13 cellular contexts compared by ENCODE assay signal in genomic region chr4:40003986-40004385, GRCh38. TPM values are rescaled to one million over a fixed set of nuclear protein-coding genes. Genes with fewer than 3 reads are reported as not detected.
DNase-seq lines count a peak whose midpoint lies in the region; TF ChIP-seq lines count a peak whose summit lies in the region.
"Had no signal": no experiment of that assay in that cellular context is flagged by ENCODE, and none has a peak within 500 bp of the region (broad histone marks: within the 10 kb centered on the region; RNA-seq: fewer than 3 reads in every experiment).

No MANE protein-coding gene starts in this region.

- H3K36me3 ChIP-seq in brain microvascular endothelial cell (replicated peaks), result no peaks in the 10 kb centered on the region
- no peaks in the 10 kb centered on the region for H3K36me3 ChIP-seq in ovary
- H3K36me3 ChIP-seq: spleen had no signal

- in situ Hi-C loops in brain microvascular endothelial cell (cut with HindIII; ENCODE audit: low pct_ligation_motif_present, low sequenced_read_pairs) (no loop called here), GM13977 (cut with MboI; ENCODE audit: low pct_unique_long_range_greater_than_20kb, low sequenced_read_pairs, unreplicated experiment) (no loop called here)

- intact Hi-C loops in ovary (cut with DNase I), result no loop called here

- H3K27ac ChIP-seq in brain microvascular endothelial cell (no peak overlapping the region), ovary (no peak overlapping the region), coronary artery (no peak overlapping the region)
- H3K27ac ChIP-seq: body of pancreas, foreskin keratinocyte, spleen had no signal

- H3K4me3 ChIP-seq in brain microvascular endothelial cell (ENCODE audit: low read depth, low read length) (no peak overlapping the region), ovary (no peak overlapping the region), coronary artery (no peak overlapping the region)
- H3K4me3 ChIP-seq: body of pancreas, spleen had no signal

- WGBS in ovary, 3 donors, result 40 to 58% (median 52%) methylated on average over 1 of the region's 1 CpG

- H3K9me3 ChIP-seq in ovary, result no peaks in the 10 kb centered on the region
- H3K9me3 ChIP-seq: body of pancreas, spleen had no signal

- DNase-seq in GM10266 (ENCODE audit: extremely low spot score) (peak; percentile 13), MV-4-11 (lab: John Stamatoyannopoulos, UW) (peak; percentile 96), brain microvascular endothelial cell (peak; percentile 34), non-pigmented ciliary epithelial cell (ENCODE audit: low read depth) (peak; percentile 15), ovary (no peak), coronary artery (ENCODE audit: low spot score) (no peak), GM13977 (ENCODE audit: low spot score) (no peak), dermis blood vessel endothelial cell (no peak)
- DNase-seq: stimulated activated naive CD8-positive, alpha-beta T cell treated with anti-CD3 and anti-CD28 coated beads, Interleukin-15, Interleukin-2, amounts not matched to agents 100 U/mL and 50 U/mL, for 24 hours; T-helper 1 cell had no signal

- TF ChIP-seq CTCF in GM10266 (IDR thresholded peaks at IDR 0.05; ENCODE audit: control insufficient read depth, insufficient read depth, low read depth, missing control alignments) (no peak), brain microvascular endothelial cell (IDR thresholded peaks at IDR 0.05; ENCODE audit: low read depth, low read length, missing control alignments) (no peak), ovary (IDR thresholded peaks at IDR 0.05) (no peak), coronary artery (IDR thresholded peaks at IDR 0.05) (no peak), GM13977 (IDR thresholded peaks at IDR 0.05; ENCODE audit: extremely low read depth, insufficient read depth, missing control alignments) (no peak)

- no peak for TF ChIP-seq POLR2A in ovary (IDR thresholded peaks at IDR 0.05)

- H3K4me1 ChIP-seq in ovary (ENCODE audit: insufficient read depth), result no peaks in the 10 kb centered on the region
- H3K4me1 ChIP-seq: foreskin keratinocyte had no signal

- TF ChIP-seq EP300 in ovary (IDR thresholded peaks at IDR 0.05), result no peak

- H3K27me3 ChIP-seq in brain microvascular endothelial cell (replicated peaks) (no peaks in the 10 kb centered on the region), ovary (no peaks in the 10 kb centered on the region)
- H3K27me3 ChIP-seq: body of pancreas, foreskin keratinocyte, spleen had no signal

RNA-seq across cellular contexts. Expression of gene PDS5A, which starts 26.3 kb away (rescaled TPM):
- total RNA-seq in ovary (10 to 100 TPM; 47.3 to 68.8 (median 64.7) TPM), dermis blood vessel endothelial cell (74.7 and 107 TPM in 2 replicates)
- polyA plus RNA-seq in ovary, result 10 to 100 TPM; 20.9 to 29.7 TPM

RNA-seq across cellular contexts. Expression of gene N4BP2, which starts 52.7 kb away (rescaled TPM):
- 10 to 100 TPM in 6 of 7 donors, 1 to 10 TPM in 1; 9.7 to 21.3 (median 11.9) TPM for total RNA-seq in ovary
- polyA plus RNA-seq in ovary, result 1 to 10 TPM; 3.5 to 4.1 TPM
- total RNA-seq in dermis blood vessel endothelial cell, result 6.3 and 8.9 TPM in 2 replicates

Comparison
In these comparisons a context has a peak if more than half of its experiments do, and no peak if none do; other contexts are left out.
1. DNase-seq: peak in GM10266 (single experiment), MV-4-11 (single experiment), brain microvascular endothelial cell (single experiment) and non-pigmented ciliary epithelial cell (single experiment); none in ovary (0 of 5), coronary artery (single experiment), GM13977 (single experiment) and dermis blood vessel endothelial cell (single experiment).